ENCODE assay signal across 23 cellular contexts in the genomic region with DNA sequence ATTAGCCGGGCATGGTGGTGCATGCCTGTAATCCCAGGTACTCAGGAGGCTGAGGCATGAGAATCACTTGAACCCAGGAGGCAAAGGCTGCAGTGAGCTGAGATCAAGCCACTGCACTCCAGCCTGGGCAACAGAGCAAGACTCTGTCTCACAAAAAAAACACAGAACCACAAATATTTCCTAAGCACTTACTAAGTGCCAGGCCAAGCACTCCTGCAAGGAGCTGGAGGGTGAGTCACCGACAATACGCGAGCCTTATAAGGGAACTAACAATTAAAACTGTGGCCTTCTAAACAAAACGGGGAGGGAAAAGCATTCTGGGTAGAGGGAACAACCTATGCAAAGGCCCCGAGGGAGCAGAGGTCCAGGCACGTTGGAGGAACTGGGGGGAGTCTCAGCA. TPM values are rescaled to one million over a fixed set of nuclear protein-coding genes. Genes with fewer than 3 reads are reported as not detected.
DNase-seq lines count a peak whose midpoint lies in the region; ATAC-seq and TF ChIP-seq lines count a peak whose summit lies in the region.
"Not testable (repeated sequence)": the region's sequence is repeated elsewhere in the genome, so short reads cannot be mapped to it uniquely, and the experiment has no call there.
"Had no signal": no experiment of that assay in that cellular context is flagged by ENCODE, and none has a peak within 500 bp of the region (broad histone marks: within the 10 kb centered on the region; RNA-seq: fewer than 3 reads in every experiment).

No MANE protein-coding gene starts in this region.

- H3K4me3 ChIP-seq in HCT116 (replicated peaks in 1 of 2; ENCODE audit: low read depth in 1 of 2, low read length in 2 of 2); NB4 (ENCODE audit: low read depth, low read length); SJSA1; brain microvascular endothelial cell (ENCODE audit: low read depth, low read length); fibroblast of lung (replicated peaks in 1 of 4; ENCODE audit: control extremely low read depth in 1 of 4, insufficient read depth in 1 of 4, low read depth in 3 of 4, low read length in 4 of 4): not testable (repeated sequence)

- not testable (repeated sequence) for H3K9me3 ChIP-seq in HCT116 (ENCODE audit: control insufficient read depth in 1 of 2, insufficient read depth in 1 of 2, low read depth in 1 of 2, low read length in 2 of 2); SJSA1 (replicated peaks); fibroblast of lung (ENCODE audit: control insufficient read depth, insufficient read depth, low read depth, low read length)

- TF ChIP-seq CTCF in HCT116 (IDR thresholded peaks at IDR 0.05 in 2 of 3, conservative IDR thresholded peaks at IDR 0.05 in 1 of 3; ENCODE audit: borderline replicate concordance in 1 of 3, insufficient read depth in 1 of 3, low read depth in 2 of 3, low read length in 2 of 3); NB4 (IDR thresholded peaks at IDR 0.05; ENCODE audit: low read depth, low read length); brain microvascular endothelial cell (IDR thresholded peaks at IDR 0.05; ENCODE audit: low read depth, low read length, missing control alignments); fibroblast of lung (conservative IDR thresholded peaks at IDR 0.05 in 1 of 2, IDR thresholded peaks at IDR 0.05 in 1 of 2; ENCODE audit: low read depth in 1 of 2, low read length in 2 of 2): not testable (repeated sequence)

- RAD21 ChIA-PET in HCT116 (lab: Charles Lee; ENCODE audit: low non-redundant PET in 1 of 2, low total read pairs in 2 of 2, uncharacterized antibody in 2 of 2, unreplicated experiment in 2 of 2): not testable (repeated sequence)

- peak; percentile 39 for DNase-seq in CD1c-positive myeloid dendritic cell (ENCODE audit: extremely low spot score)
- not testable (repeated sequence) for DNase-seq in HCT116 (ENCODE audit: low read depth, low spot score); memory B cell (ENCODE audit: low spot score in 2 of 2)
- DNase-seq in NB4 (ENCODE audit: low read depth): peak; percentile 68
- DNase-seq in SJSA1 (ENCODE audit: low read depth in 1 of 2, low spot score in 2 of 2): peak; percentile 62 to 77
- DNase-seq in brain microvascular endothelial cell: peak; percentile 37
- DNase-seq in fibroblast of lung (ENCODE audit: low read depth in 2 of 2): peak; percentile 22 to 70

- H4K20me1 ChIP-seq in HCT116 (ENCODE audit: insufficient read depth); fibroblast of lung (ENCODE audit: control insufficient read depth, extremely low read depth, insufficient read depth, low read length): not testable (repeated sequence)

- not testable (repeated sequence) for H3K9ac ChIP-seq in HCT116 (ENCODE audit: low read length); fibroblast of lung (ENCODE audit: insufficient read depth, low read length)

- H3K4me1 ChIP-seq in HCT116 (ENCODE audit: control insufficient read depth in 1 of 2, insufficient read depth in 2 of 2, low read length in 2 of 2): peaks cover 12 to 22% of the 10 kb centered on the region in 2 experiments
- H3K4me1 ChIP-seq in SJSA1 (replicated peaks): peaks cover 47% of the 10 kb centered on the region
- not testable (repeated sequence) for H3K4me1 ChIP-seq in fibroblast of lung (ENCODE audit: control insufficient read depth, extremely low read depth, insufficient read depth, low read length)

- not testable (repeated sequence) for H3K4me1 Mint-ChIP-seq in memory B cell

- in situ Hi-C loops in brain microvascular endothelial cell (cut with HindIII; ENCODE audit: low pct_ligation_motif_present, low sequenced_read_pairs): not testable (repeated sequence)

- TF ChIP-seq RAD21 in HCT116 (IDR thresholded peaks at IDR 0.05; ENCODE audit: low read depth): not testable (repeated sequence)

- intact Hi-C loops in HCT116 (cut with micrococcal nuclease): not testable (repeated sequence)

- not testable (repeated sequence) for H3K36me3 Mint-ChIP-seq in memory B cell

- H3K9me3 Mint-ChIP-seq in memory B cell: not testable (repeated sequence)

- peak overlapping the region; percentile 51 for H3K4me2 ChIP-seq in HCT116 (ENCODE audit: low read length)
- H3K4me2 ChIP-seq in fibroblast of lung (ENCODE audit: extremely low read depth, insufficient read depth, low read length): not testable (repeated sequence)

- not testable (repeated sequence) for BruUV-seq in HCT116 (replicated peaks; lab: Mats Ljungman, UMichigan)

- ATAC-seq in HCT116: peak; percentile 72
- ATAC-seq in memory B cell (ENCODE audit: low read depth): not testable (repeated sequence)

- not testable (repeated sequence) for H3K4me3 Mint-ChIP-seq in memory B cell

- peaks cover 15% of the 10 kb centered on the region for H3K27me3 Mint-ChIP-seq in memory B cell

- not testable (repeated sequence) for H2AFZ ChIP-seq in HCT116 (ENCODE audit: low read depth, low read length, poor library complexity, severe bottlenecking); fibroblast of lung (ENCODE audit: low read length)

- CTCF ChIA-PET in HCT116 (lab: Charles Lee): not testable (repeated sequence)

- H3K27ac ChIP-seq in HCT116 (ENCODE audit: low read depth, low read length); SJSA1; brain microvascular endothelial cell; fibroblast of lung (ENCODE audit: insufficient read depth, low read length): not testable (repeated sequence)

- H3K36me3 ChIP-seq in HCT116 (ENCODE audit: control insufficient read depth in 1 of 2, insufficient read depth in 2 of 2, low read length in 2 of 2); SJSA1; brain microvascular endothelial cell (replicated peaks); fibroblast of lung (ENCODE audit: control insufficient read depth, insufficient read depth, low read length): not testable (repeated sequence)

- not testable (repeated sequence) for H3K79me2 ChIP-seq in HCT116 (ENCODE audit: insufficient read depth, low read length); fibroblast of lung (ENCODE audit: control insufficient read depth, insufficient read depth, low read length)

- not testable (repeated sequence) for H3K27me3 ChIP-seq in HCT116 (ENCODE audit: insufficient read depth, low read length); SJSA1 (replicated peaks); brain microvascular endothelial cell (replicated peaks); fibroblast of lung (ENCODE audit: control insufficient read depth, insufficient read depth, low read length)

- peak overlapping the region; percentile 76 for H3K27ac Mint-ChIP-seq in memory B cell

- not testable (repeated sequence) for H3K9me2 ChIP-seq in HCT116 (ENCODE audit: insufficient read depth)

- POLR2A ChIA-PET in HCT116 (lab: Charles Lee): not testable (repeated sequence)

- not testable (repeated sequence) for TF ChIP-seq POLR2A in HCT116 (IDR thresholded peaks at IDR 0.05; ENCODE audit: borderline replicate concordance, extremely low read depth, insufficient read depth, insufficient read length); NB4 (IDR thresholded peaks at IDR 0.05; ENCODE audit: extremely low read depth, insufficient read length)

TF ChIP-seq in HCT116, 20 proteins besides CTCF, POLR2A, EP300 and RAD21:
- peak; percentile 91 for TF ChIP-seq SRF (IDR thresholded peaks at IDR 0.05; ENCODE audit: low read depth)

RNA-seq across cellular contexts. Expression of gene FUT5, which starts 4.2 kb away (rescaled TPM):
- total RNA-seq in HCT116 (2021; ENCODE audit: unreplicated experiment) (0.84 TPM), fibroblast of lung (not detected in 2 replicates)
- polyA plus RNA-seq in HCT116 (2012): not detected in 2 replicates
- not detected in 2 replicates for total RNA-seq in SJSA1 (2014; rRNA removed; shearing (Covaris generic))
- not detected in 2 replicates for polyA plus RNA-seq in fibroblast of lung
- not detected in 2 replicates for polyA plus RNA-seq in fibroblast of lung (2012)
- polyA minus RNA-seq in fibroblast of lung (ENCODE audit: low replicate concordance): not detected in 2 replicates
- total RNA-seq: activated T-helper 1 cell treated with anti-CD3 and anti-CD28 coated beads, Interleukin-12 subunit alpha, Interleukin-12 subunit beta, Interleukin-2, Interleukin-4 antibody, amounts not matched to agents 30 ng/mL and 10 ng/mL and 1 ng/mL, durations not matched to agents 14 hours and 24 hours and 36 hours; adrenal gland; Calu3; GM12878; lower leg skin; natural killer cell treated with Interleukin-12 subunit alpha and Interleukin-12 subunit beta and Interleukin-15 and Interleukin-18, amount 100 ng/mL, for 72 hours; pancreas; smooth muscle cell had no signal
- polyA plus RNA-seq: adrenal gland, AG04450, cardiac muscle cell, esophagus, GM12878, keratinocyte, pancreas, smooth muscle cell, thymus had no signal

RNA-seq across cellular contexts. Expression of gene FUT3, which starts 23.2 kb away (rescaled TPM):
- 2.6 TPM for total RNA-seq in HCT116 (2021; ENCODE audit: unreplicated experiment)
- polyA plus RNA-seq in HCT116 (2012): 9.6 and 9.9 TPM in 2 replicates
- total RNA-seq in SJSA1 (2014; rRNA removed; shearing (Covaris generic)): not detected in 2 replicates
- total RNA-seq in fibroblast of lung: not detected in 2 replicates
- polyA plus RNA-seq in fibroblast of lung: not detected in 2 replicates
- not detected in 2 replicates for polyA plus RNA-seq in fibroblast of lung (2012)
- polyA minus RNA-seq in fibroblast of lung (ENCODE audit: low replicate concordance): not detected in 2 replicates
- total RNA-seq: activated CD4-positive, alpha-beta memory T cell treated with anti-CD3 and anti-CD28 coated beads for 36 hours; activated naive CD4-positive, alpha-beta T cell treated with anti-CD3 and anti-CD28 coated beads for 36 hours; activated T-helper 1 cell treated with anti-CD3 and anti-CD28 coated beads, Interleukin-12 subunit alpha, Interleukin-12 subunit beta, Interleukin-2, Interleukin-4 antibody, amounts not matched to agents 30 ng/mL and 10 ng/mL and 1 ng/mL, durations not matched to agents 14 hours and 24 hours and 36 hours; natural killer cell treated with Interleukin-12 subunit alpha and Interleukin-12 subunit beta and Interleukin-15 and Interleukin-18, amount 100 ng/mL, for 72 hours had no signal
- polyA plus RNA-seq: AG04450, cardiac muscle cell had no signal

RNA-seq across cellular contexts. Expression of gene NDUFA11, which starts 29.1 kb away (rescaled TPM):
- total RNA-seq in HCT116 (2021; ENCODE audit: unreplicated experiment) (311 TPM), fibroblast of lung (212 and 271 TPM in 2 replicates)
- 395 and 410 TPM in 2 replicates for polyA plus RNA-seq in HCT116 (2012)
- total RNA-seq in SJSA1 (2014; rRNA removed; shearing (Covaris generic)): 385 and 703 TPM in 2 replicates
- polyA plus RNA-seq in fibroblast of lung: 271 and 332 TPM in 2 replicates
- polyA plus RNA-seq in fibroblast of lung (2012): 391 and 411 TPM in 2 replicates
- 60.7 and 77.6 TPM in 2 replicates for polyA minus RNA-seq in fibroblast of lung (ENCODE audit: low replicate concordance)

RNA-seq across cellular contexts. Expression of gene VMAC, which starts 30.2 kb away (rescaled TPM):
- total RNA-seq in HCT116 (2021; ENCODE audit: unreplicated experiment) (2.1 TPM), fibroblast of lung (6.4 and 8.3 TPM in 2 replicates)
- polyA plus RNA-seq in HCT116 (2012): 0.67 and 1.2 TPM in 2 replicates
- total RNA-seq in SJSA1 (2014; rRNA removed; shearing (Covaris generic)): 1.9 and 3.2 TPM in 2 replicates
- 1.1 and 1.7 TPM in 2 replicates for polyA plus RNA-seq in fibroblast of lung
- polyA plus RNA-seq in fibroblast of lung (2012): 1.0 and 1.3 TPM in 2 replicates
- 1.5 and 2.4 TPM in 2 replicates for polyA minus RNA-seq in fibroblast of lung (ENCODE audit: low replicate concordance)

RNA-seq across cellular contexts. Expression of gene FUT6, which starts 35.0 kb away (rescaled TPM):
- not detected for total RNA-seq in HCT116 (2021; ENCODE audit: unreplicated experiment)
- polyA plus RNA-seq in HCT116 (2012): 0.22 and 0.32 TPM in 2 replicates
- total RNA-seq in SJSA1 (2014; rRNA removed; shearing (Covaris generic)): not detected in 2 replicates
- not detected in 2 replicates for total RNA-seq in fibroblast of lung
- polyA plus RNA-seq in fibroblast of lung: not detected in 2 replicates
- polyA plus RNA-seq in fibroblast of lung (2012): not detected in 2 replicates
- polyA minus RNA-seq in fibroblast of lung (ENCODE audit: low replicate concordance): not detected in 2 replicates
- total RNA-seq: activated CD4-positive, alpha-beta memory T cell treated with anti-CD3 and anti-CD28 coated beads for 36 hours; activated naive CD4-positive, alpha-beta T cell treated with anti-CD3 and anti-CD28 coated beads for 36 hours; activated T-helper 1 cell treated with anti-CD3 and anti-CD28 coated beads, Interleukin-12 subunit alpha, Interleukin-12 subunit beta, Interleukin-2, Interleukin-4 antibody, amounts not matched to agents 30 ng/mL and 10 ng/mL and 1 ng/mL, durations not matched to agents 14 hours and 24 hours and 36 hours; adrenal gland; cardiac muscle cell; GM12878; mononuclear cell; natural killer cell treated with Interleukin-12 subunit alpha and Interleukin-12 subunit beta and Interleukin-15 and Interleukin-18, amount 100 ng/mL, for 72 hours; smooth muscle cell had no signal
- polyA plus RNA-seq: AG04450, cardiac muscle cell, GM12878, keratinocyte, smooth muscle cell had no signal
